In the genomic region with DNA sequence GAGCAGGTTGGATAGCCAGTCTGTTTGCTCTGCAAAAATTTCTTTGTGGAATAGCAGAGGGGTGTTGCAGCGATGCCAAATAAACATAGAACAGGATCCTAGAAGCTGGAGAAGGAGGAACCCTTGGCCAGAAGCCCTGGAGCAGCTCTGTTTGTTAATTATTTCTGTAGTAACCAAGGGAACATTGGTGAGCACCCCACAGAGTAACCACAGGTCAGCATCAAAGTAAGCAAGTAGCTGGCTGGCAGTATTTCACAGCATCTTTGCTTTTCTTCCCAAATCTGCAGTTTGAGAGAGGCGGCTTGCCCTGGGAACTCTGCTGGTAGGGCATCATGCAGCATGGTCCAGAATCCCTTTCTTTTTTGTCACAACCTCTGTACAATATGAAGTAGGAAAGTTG, we compare ENCODE assay signal across 15 cellular contexts. TPM values are rescaled to one million over a fixed set of nuclear protein-coding genes. Genes with fewer than 3 reads are reported as not detected.
DNase-seq lines count a peak whose midpoint lies in the region; ATAC-seq and TF ChIP-seq lines count a peak whose summit lies in the region.
"Had no signal": no experiment of that assay in that cellular context is flagged by ENCODE, and none has a peak within 500 bp of the region (broad histone marks: within the 10 kb centered on the region; RNA-seq: fewer than 3 reads in every experiment).

No MANE protein-coding gene starts in this region.

- peaks cover 45% of the 10 kb centered on the region for H3K4me1 ChIP-seq in muscle layer of colon (ENCODE audit: insufficient read depth, low read length)

- H3K4me3 Mint-ChIP-seq in stimulated activated naive CD8-positive, alpha-beta T cell treated with anti-CD3 and anti-CD28 coated beads, Interleukin-15, amount 100 ng/mL, for 72 hours: no peak overlapping the region

- H3K36me3 ChIP-seq in muscle layer of colon (ENCODE audit: insufficient read depth, low read length): peaks cover 29% of the 10 kb centered on the region

- H3K9me3 ChIP-seq in muscle layer of colon (ENCODE audit: low read length): no peaks in the 10 kb centered on the region
- H3K9me3 ChIP-seq: tibial artery had no signal

- POLR2A ChIA-PET in HEK293T (lab: Yijun Ruan, JAX): no interaction called here

- no peak overlapping the region for H3K9ac ChIP-seq in muscle layer of colon (ENCODE audit: low read length)

- no peak overlapping the region for H3K4me3 ChIP-seq in muscle layer of colon (ENCODE audit: low read depth in 1 of 2, low read length in 2 of 2)
- H3K4me3 ChIP-seq: lung, tibial artery had no signal

- no peak for ATAC-seq in stimulated activated naive CD8-positive, alpha-beta T cell treated with anti-CD3 and anti-CD28 coated beads, Interleukin-15, amount 100 ng/mL, for 72 hours
- ATAC-seq in GM21737 (IDR thresholded peaks at IDR 0.05; ENCODE audit: unreplicated experiment): no peak
- no peak for ATAC-seq in activated naive CD4-positive, alpha-beta T cell treated with anti-CD3 and anti-CD28 coated beads, Interleukin-2, amount 50 U/mL, for 72 hours

- H3K27ac ChIP-seq in muscle layer of colon (ENCODE audit: low read depth, low read length): peak overlapping the region; percentile 76
- H3K27ac ChIP-seq: tibial artery had no signal

- no peaks in the 10 kb centered on the region for H3K27me3 Mint-ChIP-seq in stimulated activated naive CD8-positive, alpha-beta T cell treated with anti-CD3 and anti-CD28 coated beads, Interleukin-15, amount 100 ng/mL, for 72 hours

- H3K9me3 Mint-ChIP-seq in stimulated activated naive CD8-positive, alpha-beta T cell treated with anti-CD3 and anti-CD28 coated beads, Interleukin-15, amount 100 ng/mL, for 72 hours: peaks cover 7% of the 10 kb centered on the region in 2 donors
- no peaks in the 10 kb centered on the region for H3K9me3 Mint-ChIP-seq in activated naive CD4-positive, alpha-beta T cell treated with anti-CD3 and anti-CD28 coated beads, Interleukin-2, amount 50 U/mL, for 72 hours

- peaks cover 7% of the 10 kb centered on the region for H3K4me1 Mint-ChIP-seq in stimulated activated naive CD8-positive, alpha-beta T cell treated with anti-CD3 and anti-CD28 coated beads, Interleukin-15, amount 100 ng/mL, for 72 hours

- H3K27ac Mint-ChIP-seq in stimulated activated naive CD8-positive, alpha-beta T cell treated with anti-CD3 and anti-CD28 coated beads, Interleukin-15, amount 100 ng/mL, for 72 hours: no peak overlapping the region
- H3K27ac Mint-ChIP-seq in activated naive CD4-positive, alpha-beta T cell treated with anti-CD3 and anti-CD28 coated beads, Interleukin-2, amount 50 U/mL, for 72 hours: no peak overlapping the region
- H3K27ac Mint-ChIP-seq: progenitor cell of endocrine pancreas had no signal

- CTCF ChIA-PET in HEK293T (lab: Yijun Ruan, JAX): no interaction called here

- H3K36me3 Mint-ChIP-seq in activated naive CD4-positive, alpha-beta T cell treated with anti-CD3 and anti-CD28 coated beads, Interleukin-2, amount 50 U/mL, for 72 hours: peaks cover 0 to 7% of the 10 kb centered on the region in 2 donors

- DNase-seq in COR-L47 (lab: John Stamatoyannopoulos, UW): peak; percentile 85
- DNase-seq in NCI-H2081 (lab: John Stamatoyannopoulos, UW): peak; percentile 44 to 70
- DNase-seq in fibroblast of peridontal ligament (ENCODE audit: extremely low read depth): peak; percentile 78
- DNase-seq in HEK293T (ENCODE audit: extremely low spot score): no peak
- no peak for DNase-seq in stimulated activated naive CD8-positive, alpha-beta T cell treated with anti-CD3 and anti-CD28 coated beads, Interleukin-15, amount 100 ng/mL, for 72 hours
- no peak for DNase-seq in activated naive CD4-positive, alpha-beta T cell treated with anti-CD3 and anti-CD28 coated beads, Interleukin-2, amount 50 U/mL, for 72 hours (ENCODE audit: low spot score in 2 of 2)
- DNase-seq: activated T-cell treated with anti-CD3 and anti-CD28 coated beads for 4 hours, NCI-H1436 treated with DMSO at 0.1 percent for 48 hours had no signal

- no peaks in the 10 kb centered on the region for H3K27me3 ChIP-seq in muscle layer of colon (ENCODE audit: control insufficient read depth in 1 of 2, insufficient read depth in 2 of 2, low read length in 2 of 2)
- H3K27me3 ChIP-seq: tibial artery had no signal

TF ChIP-seq in HEK293T, 16 proteins besides CTCF, POLR2A, EP300 and RAD21:
- no peak for TF ChIP-seq SUZ12 (IDR thresholded peaks at IDR 0.05)
- TF ChIP-seq FOXA1 (IDR thresholded peaks at IDR 0.05): no peak

RNA-seq across cellular contexts. Expression of gene APMAP, which starts 12.7 kb away (rescaled TPM):
- 10 to 100 TPM; 33.7 to 57.6 TPM for total RNA-seq in activated naive CD4-positive, alpha-beta T cell treated with anti-CD3 and anti-CD28 coated beads, Interleukin-2, amount 50 U/mL, for 72 hours

RNA-seq across cellular contexts. Expression of gene ACSS1, which starts 52.7 kb away (rescaled TPM):
- 10 to 100 TPM in 1 of 2 donors, 1 to 10 TPM in 1; 5.5 to 11.3 TPM for total RNA-seq in activated naive CD4-positive, alpha-beta T cell treated with anti-CD3 and anti-CD28 coated beads, Interleukin-2, amount 50 U/mL, for 72 hours

RNA-seq across cellular contexts. Expression of gene CST7, which starts 56.2 kb away (rescaled TPM):
- 10 to 100 TPM; 29.8 to 50.3 TPM for total RNA-seq in activated naive CD4-positive, alpha-beta T cell treated with anti-CD3 and anti-CD28 coated beads, Interleukin-2, amount 50 U/mL, for 72 hours
- total RNA-seq: bronchial epithelial cell, fibroblast of villous mesenchyme, progenitor cell of endocrine pancreas had no signal

Comparison
In these comparisons a context has a peak if more than half of its experiments do, and no peak if none do; other contexts are left out.
1. DNase-seq: peak in COR-L47 (single experiment), NCI-H2081 (2 of 2) and fibroblast of peridontal ligament (single experiment); none in HEK293T (single experiment), stimulated activated naive CD8-positive, alpha-beta T cell treated with anti-CD3 and anti-CD28 coated beads, Interleukin-15, amount 100 ng/mL, for 72 hours (0 of 2) and activated naive CD4-positive, alpha-beta T cell treated with anti-CD3 and anti-CD28 coated beads, Interleukin-2, amount 50 U/mL, for 72 hours (0 of 2).